21 cellular contexts compared by ENCODE assay signal in genomic region chr13:57948884-57949283, GRCh38.
DNase-seq lines count a peak whose midpoint lies in the region; ATAC-seq, FAIRE-seq and TF ChIP-seq lines count a peak whose summit lies in the region.
"Had no signal": no experiment of that assay in that cellular context is flagged by ENCODE, and none has a peak within 500 bp of the region (broad histone marks: within the 10 kb centered on the region; RNA-seq: fewer than 3 reads in every experiment).

No MANE protein-coding gene starts in this region.

- no peak overlapping the region for H3K4ac ChIP-seq in neuronal stem cell (ENCODE audit: low read length)

- H3K4me1 Mint-ChIP-seq in MCF 10A (ENCODE audit: insufficient read depth, unreplicated experiment): no peaks in the 10 kb centered on the region
- H3K4me1 Mint-ChIP-seq: B cell; CD4-positive, CD25-positive, alpha-beta regulatory T cell had no signal

- no CpG with 5 or more reads among the region's 3 CpGs for WGBS in neuronal stem cell (ENCODE audit: extremely low coverage in 2 of 2, insufficient read length in 2 of 2, insufficient replicate concordance in 1 of 2), 2 donors

- H2BK15ac ChIP-seq in neuronal stem cell (ENCODE audit: low read length): no peak overlapping the region

- H3K27me3 ChIP-seq in breast epithelium: no peaks in the 10 kb centered on the region
- no peaks in the 10 kb centered on the region for H3K27me3 ChIP-seq in bronchial epithelial cell (ENCODE audit: control insufficient read depth, insufficient read depth, low read length)
- no peaks in the 10 kb centered on the region for H3K27me3 ChIP-seq in neuronal stem cell (ENCODE audit: control insufficient read depth in 3 of 3, insufficient read depth in 3 of 3, low read depth in 1 of 3, low read length in 3 of 3)
- H3K27me3 ChIP-seq: BLaER1 had no signal

- POLR2A ChIA-PET in MCF 10A (lab: Yijun Ruan, JAX): no interaction called here

- H3K14ac ChIP-seq in neuronal stem cell (ENCODE audit: low read length): no peak overlapping the region

- H2AK5ac ChIP-seq in neuronal stem cell (ENCODE audit: low read depth, low read length): no peak overlapping the region

- H3K4me3 ChIP-seq in breast epithelium: no peak overlapping the region
- no peak overlapping the region for H3K4me3 ChIP-seq in bronchial epithelial cell (ENCODE audit: low read depth, low read length)
- H3K4me3 ChIP-seq in neuronal stem cell (ENCODE audit: low read length in 2 of 2): no peak overlapping the region
- H3K4me3 ChIP-seq: BLaER1 had no signal

- no peak overlapping the region for H4K8ac ChIP-seq in neuronal stem cell (ENCODE audit: low read depth, low read length)

- H3K36me3 ChIP-seq in breast epithelium (no peaks in the 10 kb centered on the region), bronchial epithelial cell (ENCODE audit: control insufficient read depth, insufficient read depth, low read length) (no peaks in the 10 kb centered on the region), neuronal stem cell (replicated peaks in 1 of 2; ENCODE audit: control insufficient read depth in 2 of 2, insufficient read depth in 2 of 2, low read length in 2 of 2) (no peaks in the 10 kb centered on the region)
- H3K36me3 ChIP-seq: BLaER1 had no signal

- H3K9me3 ChIP-seq in breast epithelium (peaks cover 0 to 11% of the 10 kb centered on the region in 2 donors), neuronal stem cell (replicated peaks in 1 of 2; ENCODE audit: control insufficient read depth in 2 of 2, insufficient read depth in 1 of 2, low read depth in 1 of 2, low read length in 2 of 2) (peaks cover 3 to 8% of the 10 kb centered on the region in 2 donors)

- H3K18ac ChIP-seq in neuronal stem cell (ENCODE audit: low read length): no peak overlapping the region

- H2BK120ac ChIP-seq in neuronal stem cell (ENCODE audit: low read depth, low read length): no peak overlapping the region

- H3K4me2 ChIP-seq in neuronal stem cell (ENCODE audit: insufficient read depth, low read length, poor library complexity, severe bottlenecking): no peak overlapping the region
- H3K4me2 ChIP-seq: BLaER1 had no signal

- peaks cover 15% of the 10 kb centered on the region for H3K9me3 Mint-ChIP-seq in MCF 10A (ENCODE audit: unreplicated experiment)

- no TSS peak for BruUV-seq in MCF 10A (replicated peaks; lab: Mats Ljungman, UMichigan)

- H3K27ac Mint-ChIP-seq in MCF 10A (ENCODE audit: low read depth, unreplicated experiment): no peak overlapping the region
- H3K27ac Mint-ChIP-seq: B cell; CD4-positive, CD25-positive, alpha-beta regulatory T cell; CD8-positive, alpha-beta T cell had no signal

- no peak for FAIRE-seq in bronchial epithelial cell (lab: Jason Lieb, UNC)
- FAIRE-seq: A204.1, G401.6, GM12892, H1 had no signal

- H3K27ac ChIP-seq in breast epithelium (no peak overlapping the region), neuronal stem cell (replicated peaks; ENCODE audit: low read length) (no peak overlapping the region)
- H3K27ac ChIP-seq: 22Rv1, BLaER1, C4-2B had no signal

- intact Hi-C loops in MCF 10A (cut with micrococcal nuclease): no loop called here
- intact Hi-C loops in breast epithelium (cut with DNase I; ENCODE audit: low total_unique reads): no loop called here

- H2BK5ac ChIP-seq in neuronal stem cell (ENCODE audit: low read length): no peak overlapping the region

- peaks cover 31% of the 10 kb centered on the region for H3K27me3 Mint-ChIP-seq in MCF 10A (ENCODE audit: insufficient read depth, unreplicated experiment)
- H3K27me3 Mint-ChIP-seq: B cell; CD4-positive, CD25-positive, alpha-beta regulatory T cell had no signal

- H3K36me3 Mint-ChIP-seq in MCF 10A (ENCODE audit: insufficient read depth, unreplicated experiment): no peaks in the 10 kb centered on the region
- H3K36me3 Mint-ChIP-seq: CD4-positive, CD25-positive, alpha-beta regulatory T cell; CD8-positive, alpha-beta T cell had no signal

- no peaks in the 10 kb centered on the region for H3K4me1 ChIP-seq in breast epithelium
- no peaks in the 10 kb centered on the region for H3K4me1 ChIP-seq in neuronal stem cell (ENCODE audit: control insufficient read depth in 2 of 2, insufficient read depth in 1 of 2, low read depth in 1 of 2, low read length in 2 of 2)
- H3K4me1 ChIP-seq: BLaER1, Caco-2 had no signal

- H3K23ac ChIP-seq in neuronal stem cell (ENCODE audit: low read depth, low read length, poor library complexity): no peak overlapping the region

- CTCF ChIA-PET in MCF 10A (lab: Yijun Ruan, JAX): no interaction called here

- no peaks in the 10 kb centered on the region for H3K79me1 ChIP-seq in neuronal stem cell (ENCODE audit: low read depth, low read length)

- no peak overlapping the region for H3K9ac ChIP-seq in neuronal stem cell (ENCODE audit: low read depth, low read length, poor library complexity)
- H3K9ac ChIP-seq: BLaER1 had no signal

- ATAC-seq in HG03460 (IDR thresholded peaks at IDR 0.05; ENCODE audit: unreplicated experiment): no peak
- ATAC-seq: CD8-positive, alpha-beta T cell had no signal

- no peak overlapping the region for H3K4me3 Mint-ChIP-seq in MCF 10A (ENCODE audit: unreplicated experiment)
- H3K4me3 Mint-ChIP-seq: B cell; CD4-positive, CD25-positive, alpha-beta regulatory T cell; CD8-positive, alpha-beta T cell had no signal

- peak overlapping the region; percentile 45 for H2AFZ ChIP-seq in neuronal stem cell (ENCODE audit: low read length)

- TF ChIP-seq POLR2A in breast epithelium (IDR thresholded peaks at IDR 0.05): no peak

- peak; percentile 33 for DNase-seq in MCF 10A (ENCODE audit: unreplicated experiment)
- no peak for DNase-seq in breast epithelium (ENCODE audit: low spot score in 2 of 2)
- peak; percentile 84 for DNase-seq in bronchial epithelial cell (ENCODE audit: low read depth)
- no peak for DNase-seq in neuronal stem cell (ENCODE audit: low spot score)
- no peak for DNase-seq in activated T-cell treated with anti-CD3 and anti-CD28 coated beads for 4 hours
- DNase-seq: Caco-2; CD4-positive, CD25-positive, alpha-beta regulatory T cell; CD8-positive, alpha-beta T cell; DMS153; DND-41; H7; HCEC 1CT had no signal

- no peak overlapping the region for H2BK12ac ChIP-seq in neuronal stem cell (ENCODE audit: low read length)

- no peak overlapping the region for H4K91ac ChIP-seq in neuronal stem cell (ENCODE audit: low read depth, low read length, poor library complexity)

- TF ChIP-seq CTCF in MCF 10A (IDR thresholded peaks at IDR 0.05; ENCODE audit: unreplicated experiment): no peak
- no peak for TF ChIP-seq CTCF in breast epithelium (IDR thresholded peaks at IDR 0.05)
- no peak for TF ChIP-seq CTCF in bronchial epithelial cell (IDR thresholded peaks at IDR 0.05; ENCODE audit: insufficient read depth, low read length, severe bottlenecking)

Comparison
In these comparisons a context has a peak if more than half of its experiments do, and no peak if none do; other contexts are left out.
1. DNase-seq: peak in MCF 10A (single experiment) and bronchial epithelial cell (single experiment); none in breast epithelium (0 of 2), neuronal stem cell (single experiment) and activated T-cell treated with anti-CD3 and anti-CD28 coated beads for 4 hours (single experiment).